Comparison of ENCODE assay signal across 2 cellular contexts in the genomic region with DNA sequence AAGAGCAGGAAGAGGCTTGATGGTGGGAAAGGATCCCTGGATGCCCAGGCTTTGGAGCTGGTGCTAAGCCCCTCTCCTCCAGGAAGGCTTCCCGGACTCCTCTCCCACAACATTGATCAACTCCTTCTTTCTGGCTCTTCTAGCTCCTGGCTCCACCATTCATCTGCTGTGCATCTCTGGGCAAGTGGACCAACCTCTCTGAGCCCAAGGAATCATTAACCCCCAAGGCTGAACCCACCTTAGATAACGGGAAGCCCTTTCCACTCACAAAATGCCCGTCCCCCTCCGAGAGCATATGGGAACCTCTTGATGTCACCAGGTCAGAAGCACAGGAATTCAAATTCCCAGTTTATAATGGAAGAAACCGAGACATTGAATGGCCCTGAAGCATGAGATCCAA.
TF ChIP-seq lines count a peak whose summit lies in the region.

No MANE protein-coding gene starts in this region.

TF ChIP-seq in HEK293, 187 proteins besides CTCF, POLR2A, EP300 and RAD21:
- TF ChIP-seq MZF1 (tag by site-specific recombination; IDR thresholded peaks at IDR 0.05; ENCODE audit: borderline replicate concordance) (no peak), ZNF768 (tag by site-specific recombination; IDR thresholded peaks at IDR 0.05) (peak; percentile 97; the same call in 1 of the 2 replicates)

TF ChIP-seq in K562, 482 proteins besides CTCF, POLR2A, EP300 and RAD21:
- TF ChIP-seq ETV6 (IDR thresholded peaks at IDR 0.05; ENCODE audit: borderline replicate concordance in 1 of 2, low read depth in 2 of 2, low read length in 1 of 2) (no peak), ETV6 (CRISPR knock-in tag; IDR thresholded peaks at IDR 0.05; ENCODE audit: borderline replicate concordance) (no peak), ZFP36 (IDR thresholded peaks at IDR 0.05; ENCODE audit: low read depth, low read length, partially characterized antibody) (peak; percentile 93), HDAC2 (IDR thresholded peaks at IDR 0.05) (0 out of 2 replicates have a peak, but pooled peaks have one; percentile 46), SMARCA5 (IDR thresholded peaks at IDR 0.05) (peak; percentile 71), BCOR (IDR thresholded peaks at IDR 0.05) (peak; percentile 89), PTBP1 (IDR thresholded peaks at IDR 0.05; ENCODE audit: low read depth, low read length) (peak; percentile 49; the same call in 1 of the 2 replicates), MAFF (IDR thresholded peaks at IDR 0.05; ENCODE audit: low read length) (no peak), RBM25 (IDR thresholded peaks at IDR 0.05; ENCODE audit: low read depth, low read length, severe bottlenecking) (peak; percentile 86)
- TF ChIP-seq, protein P1, sequence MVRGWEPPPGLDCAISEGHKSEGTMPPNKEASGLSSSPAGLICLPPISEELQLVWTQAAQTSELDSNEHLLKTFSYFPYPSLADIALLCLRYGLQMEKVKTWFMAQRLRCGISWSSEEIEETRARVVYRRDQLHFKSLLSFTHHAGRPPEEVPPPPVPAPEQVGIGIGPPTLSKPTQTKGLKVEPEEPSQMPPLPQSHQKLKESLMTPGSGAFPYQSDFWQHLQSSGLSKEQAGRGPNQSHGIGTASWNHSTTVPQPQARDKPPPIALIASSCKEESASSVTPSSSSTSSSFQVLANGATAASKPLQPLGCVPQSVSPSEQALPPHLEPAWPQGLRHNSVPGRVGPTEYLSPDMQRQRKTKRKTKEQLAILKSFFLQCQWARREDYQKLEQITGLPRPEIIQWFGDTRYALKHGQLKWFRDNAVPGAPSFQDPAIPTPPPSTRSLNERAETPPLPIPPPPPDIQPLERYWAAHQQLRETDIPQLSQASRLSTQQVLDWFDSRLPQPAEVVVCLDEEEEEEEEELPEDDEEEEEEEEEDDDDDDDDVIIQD (CRISPR knock-in tag; IDR thresholded peaks at IDR 0.05), result no peak
